8 cellular contexts compared by ENCODE assay signal in the genomic region with DNA sequence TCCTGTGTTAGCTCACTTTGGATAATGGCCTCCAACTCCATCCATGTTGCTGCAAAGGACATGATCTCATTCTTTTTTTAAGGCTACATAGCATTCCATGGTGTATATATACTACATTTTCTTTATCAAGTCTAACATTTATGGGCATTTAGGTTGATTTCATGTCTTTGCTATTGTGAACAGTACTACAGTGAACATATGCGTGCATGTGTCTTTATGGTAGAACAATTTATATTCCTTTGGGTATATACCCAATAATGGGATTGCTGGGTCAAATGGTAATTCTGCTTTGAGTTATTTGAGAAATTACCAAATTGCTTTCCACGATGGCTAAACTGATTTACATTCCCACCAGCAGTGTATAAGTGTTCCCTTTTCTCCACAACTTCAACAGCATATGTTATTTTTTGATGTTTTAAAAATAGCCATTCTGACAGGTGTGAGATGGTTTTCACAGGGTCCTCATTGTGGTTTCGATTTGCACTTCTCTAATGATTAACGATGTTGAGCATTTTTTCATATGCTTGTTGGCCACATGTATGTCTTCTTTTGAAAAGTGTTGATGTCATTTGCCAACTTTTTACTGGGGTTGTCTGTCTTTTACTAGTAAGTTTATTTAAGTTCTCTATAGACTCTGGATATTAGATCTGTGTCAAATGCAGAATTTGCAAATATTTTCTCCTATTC.
ATAC-seq and TF ChIP-seq lines count a peak whose summit lies in the region.
"Not testable (repeated sequence)": the region's sequence is repeated elsewhere in the genome, so short reads cannot be mapped to it uniquely, and the experiment has no call there.

No MANE protein-coding gene starts in this region.

- not testable (repeated sequence) for H3K36me3 ChIP-seq in OCI-LY1 (ENCODE audit: insufficient read depth, low read length)

- H3K4me2 ChIP-seq in OCI-LY1 (ENCODE audit: low read length): peak overlapping the region; percentile 16; the same call in 1 of the 2 replicates

- not testable (repeated sequence) for H3K9me2 ChIP-seq in OCI-LY1 (ENCODE audit: low read depth, low read length)

- not testable (repeated sequence) for H4K20me1 ChIP-seq in OCI-LY1 (ENCODE audit: insufficient read depth, low read length)

- peak; percentile 89 for ATAC-seq in GM18499 (IDR thresholded peaks at IDR 0.05; ENCODE audit: insufficient read depth, unreplicated experiment)
- peak; percentile 97 for ATAC-seq in GM18907 (IDR thresholded peaks at IDR 0.05; ENCODE audit: unreplicated experiment)
- peak; percentile 90 for ATAC-seq in GM19455 (IDR thresholded peaks at IDR 0.05; ENCODE audit: unreplicated experiment)
- ATAC-seq in GM21619 (IDR thresholded peaks at IDR 0.05; ENCODE audit: unreplicated experiment): peak; percentile 98
- ATAC-seq in HG02840 (IDR thresholded peaks at IDR 0.05; ENCODE audit: low FRiP score, unreplicated experiment): peak; percentile 99
- ATAC-seq in HG03066 (IDR thresholded peaks at IDR 0.05; ENCODE audit: low read depth, unreplicated experiment): peak; percentile 96
- peak; percentile 95 for ATAC-seq in HG03439 (IDR thresholded peaks at IDR 0.05; ENCODE audit: unreplicated experiment)

- not testable (repeated sequence) for H2AFZ ChIP-seq in OCI-LY1 (ENCODE audit: low read length)

- not testable (repeated sequence) for H3K9ac ChIP-seq in OCI-LY1 (ENCODE audit: low read length)

- peaks cover 24% of the 10 kb centered on the region for H3K4me1 ChIP-seq in OCI-LY1 (ENCODE audit: insufficient read depth, low read length, severe bottlenecking)

- not testable (repeated sequence) for H3K79me2 ChIP-seq in OCI-LY1 (ENCODE audit: insufficient read depth, low read length)

- TF ChIP-seq CTCF in OCI-LY1 (IDR thresholded peaks at IDR 0.05; ENCODE audit: low read length): not testable (repeated sequence)

- not testable (repeated sequence) for H3F3A ChIP-seq in OCI-LY1 (ENCODE audit: insufficient read depth, low read length)

- peak overlapping the region; percentile 57 for H3K27ac ChIP-seq in OCI-LY1 (ENCODE audit: low read depth, low read length, poor library complexity, severe bottlenecking)

- peaks cover 11% of the 10 kb centered on the region; the same call in 1 of the 2 replicates for H3K9me3 ChIP-seq in OCI-LY1 (ENCODE audit: low read length)

- H3K4me3 ChIP-seq in OCI-LY1 (ENCODE audit: low read depth, low read length, poor library complexity, severe bottlenecking): not testable (repeated sequence)

- H3K27me3 ChIP-seq in OCI-LY1 (ENCODE audit: insufficient read depth, low read length): not testable (repeated sequence)
